ENCODE assay signal across 8 cellular contexts in the genomic region with DNA sequence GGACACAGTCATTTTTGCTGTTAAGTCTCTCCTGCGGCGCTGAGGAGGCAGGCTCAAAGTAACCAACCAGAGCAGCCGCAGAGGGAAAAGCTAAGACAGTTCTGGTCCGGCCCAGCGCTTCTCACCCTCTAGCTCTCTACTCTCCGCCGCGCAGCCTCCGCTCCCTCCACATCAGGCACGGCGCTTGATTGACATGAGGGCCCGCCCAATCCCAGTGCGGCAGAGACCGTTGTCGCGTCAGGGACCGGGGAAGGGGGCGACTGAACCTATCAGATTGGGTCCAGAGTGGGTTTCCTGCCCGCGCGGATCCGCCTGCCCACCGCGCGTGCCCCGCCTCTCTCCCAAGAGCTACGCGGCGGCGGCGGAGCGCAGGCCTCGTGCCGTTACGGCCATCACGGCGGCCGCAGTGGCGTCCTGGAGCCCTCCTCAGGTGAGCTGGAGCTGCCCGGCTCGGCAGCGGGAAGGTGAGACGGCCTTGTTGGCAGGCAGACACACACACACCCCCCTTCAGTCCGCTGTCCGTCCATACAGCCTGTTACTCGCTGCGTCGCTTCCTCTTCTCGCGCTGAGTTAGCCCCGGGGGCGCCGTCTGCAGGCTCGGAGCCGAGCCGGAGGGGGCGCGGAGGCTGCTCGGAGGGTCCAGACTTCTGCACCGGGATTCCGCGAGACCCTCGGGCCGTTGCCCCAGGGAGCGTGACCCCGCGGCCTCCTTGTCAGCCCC. TPM values are rescaled to one million over a fixed set of nuclear protein-coding genes. Genes with fewer than 3 reads are reported as not detected.
DNase-seq lines count a peak whose midpoint lies in the region; ATAC-seq and TF ChIP-seq lines count a peak whose summit lies in the region.

NCK1 (plus strand) TSS at position 319 of the 721 bp plus-strand sequence. CDS start 65,794 bp downstream, outside the sequence.

- peak within 1 kb of the TSS; percentile 92 for H3K27ac ChIP-seq in cardiac muscle cell
- peak within 1 kb of the TSS; percentile 94 for H3K27ac ChIP-seq in trophoblast cell (ENCODE audit: low read depth, low read length)
- H3K27ac ChIP-seq in transverse colon: peak within 1 kb of the TSS; percentile 88 to 99 (median 95)

- peak within 1 kb of the TSS; percentile 94 for H3K9ac ChIP-seq in adipocyte (ENCODE audit: low read length)
- H3K9ac ChIP-seq in trophoblast cell (ENCODE audit: low read length): peak within 1 kb of the TSS; percentile 85

- no peaks in the 10 kb centered on the region for H3K36me3 ChIP-seq in adipocyte (ENCODE audit: control insufficient read depth, insufficient read depth, low read length, severe bottlenecking)
- no peaks in the 10 kb centered on the region for H3K36me3 ChIP-seq in cardiac muscle cell
- H3K36me3 ChIP-seq in trophoblast cell (ENCODE audit: control insufficient read depth in 1 of 2, insufficient read depth in 2 of 2, low read length in 2 of 2): peaks cover 0 to 2% of the 10 kb centered on the region in 2 experiments
- no peaks in the 10 kb centered on the region for H3K36me3 ChIP-seq in transverse colon

- no CpG with 5 or more reads among the region's 67 CpGs for WGBS in trophoblast cell (ENCODE audit: extremely low coverage, insufficient coverage, insufficient read length)
- WGBS in transverse colon (ENCODE audit: low coverage in 1 of 2), 2 donors: 0% methylated on average over 24 of the region's 67 CpGs; no CpG with 5 or more reads in 1 of the 2 donors

- H3K14ac ChIP-seq in trophoblast cell (ENCODE audit: low read length): peak within 1 kb of the TSS; percentile 57

- peak; percentile 98 for ATAC-seq in HG02798 (IDR thresholded peaks at IDR 0.05; ENCODE audit: poor library complexity, unreplicated experiment)

- no peak within 1 kb of the TSS for H2BK12ac ChIP-seq in trophoblast cell (ENCODE audit: low read length)

- H2BK120ac ChIP-seq in trophoblast cell (ENCODE audit: insufficient read depth, low read length, poor library complexity): peak within 1 kb of the TSS; percentile 12

- peak within 1 kb of the TSS; percentile 82 for H3K4me2 ChIP-seq in trophoblast cell (ENCODE audit: low read length)

- H3K23ac ChIP-seq in trophoblast cell (ENCODE audit: low read length): no peak within 1 kb of the TSS

- TF ChIP-seq EP300 in transverse colon (IDR thresholded peaks at IDR 0.05; ENCODE audit: low read depth): no peak

- TF ChIP-seq CTCF in GM12875 (IDR thresholded peaks at IDR 0.05; ENCODE audit: borderline replicate concordance, insufficient read depth, low read depth, low read length) (0 out of 2 replicates have a peak, but pooled peaks have one; percentile 21), cardiac muscle cell (IDR thresholded peaks at IDR 0.05; ENCODE audit: low read depth, low read length) (peak; percentile 32), transverse colon (IDR thresholded peaks at IDR 0.05) (peak in 1 of 5 experiments; percentile 21)

- H3K4me1 ChIP-seq in adipocyte (ENCODE audit: control insufficient read depth, insufficient read depth, low read length) (peaks cover 16% of the 10 kb centered on the region), cardiac muscle cell (ENCODE audit: low read depth) (no peaks in the 10 kb centered on the region), trophoblast cell (ENCODE audit: control insufficient read depth in 1 of 2, insufficient read depth in 2 of 2, low read length in 2 of 2) (no peaks in the 10 kb centered on the region), transverse colon (peaks cover 11 to 20% (median 18%) of the 10 kb centered on the region in 4 donors)

- H3K4ac ChIP-seq in trophoblast cell (ENCODE audit: low read depth, low read length): peak within 1 kb of the TSS; percentile 1

- H3K9me3 ChIP-seq in adipocyte (ENCODE audit: control insufficient read depth, low read length): no peaks in the 10 kb centered on the region
- H3K9me3 ChIP-seq in cardiac muscle cell (ENCODE audit: low read depth): no peaks in the 10 kb centered on the region
- H3K9me3 ChIP-seq in trophoblast cell (ENCODE audit: insufficient read depth, low read depth, low read length): no peaks in the 10 kb centered on the region
- H3K9me3 ChIP-seq in transverse colon: no peaks in the 10 kb centered on the region

- peak within 1 kb of the TSS; percentile 3 for H4K12ac ChIP-seq in trophoblast cell (ENCODE audit: low read depth, low read length)

- peak; percentile 91 for TF ChIP-seq POLR2A in transverse colon (IDR thresholded peaks at IDR 0.05)

- H2BK5ac ChIP-seq in trophoblast cell (ENCODE audit: low read depth, low read length, poor library complexity): peak within 1 kb of the TSS; percentile 16

- peak; percentile 99 for DNase-seq in NCI-H1436 (lab: John Stamatoyannopoulos, UW)
- DNase-seq in T follicular helper cell (ENCODE audit: low read depth): peak; percentile 99
- DNase-seq in adipocyte (ENCODE audit: low read depth): peak; percentile 99
- peak; percentile 99 for DNase-seq in cardiac muscle cell (ENCODE audit: low read depth in 1 of 2, low spot score in 1 of 2)
- DNase-seq in trophoblast cell: peak; percentile 99
- DNase-seq in transverse colon: peak; percentile 99

- intact Hi-C loops in transverse colon (cut with DNase I; ENCODE audit: low total_unique reads): no loop called here

- no peaks in the 10 kb centered on the region for H3K27me3 ChIP-seq in adipocyte (replicated peaks; ENCODE audit: control insufficient read depth, insufficient read depth, low read length)
- H3K27me3 ChIP-seq in cardiac muscle cell: no peaks in the 10 kb centered on the region
- no peaks in the 10 kb centered on the region for H3K27me3 ChIP-seq in trophoblast cell (ENCODE audit: insufficient read depth, low read length)
- H3K27me3 ChIP-seq in transverse colon: no peaks in the 10 kb centered on the region

- peaks cover 8% of the 10 kb centered on the region for H3K79me1 ChIP-seq in trophoblast cell (ENCODE audit: low read length)

- H3K4me3 ChIP-seq in GM12875 (ENCODE audit: low read depth, low read length) (peak within 1 kb of the TSS; percentile 90), adipocyte (ENCODE audit: low read length) (peak within 1 kb of the TSS; percentile 90), cardiac muscle cell (peak within 1 kb of the TSS; percentile 88), trophoblast cell (ENCODE audit: low read depth, low read length) (peak within 1 kb of the TSS; percentile 97), transverse colon (peak within 1 kb of the TSS; percentile 64 to 98 (median 68))

- peak within 1 kb of the TSS; percentile 48 for H2AFZ ChIP-seq in trophoblast cell (ENCODE audit: insufficient read depth, low read length, poor library complexity)

- peak within 1 kb of the TSS; percentile 27 for H3K18ac ChIP-seq in trophoblast cell (ENCODE audit: low read length)

- no peak within 1 kb of the TSS for H2AK5ac ChIP-seq in trophoblast cell (ENCODE audit: low read length)

- H4K8ac ChIP-seq in trophoblast cell (ENCODE audit: low read depth, low read length): peak within 1 kb of the TSS; percentile 59

- peak within 1 kb of the TSS; percentile 68 for H4K91ac ChIP-seq in trophoblast cell (ENCODE audit: low read depth, low read length)

- peaks cover 7% of the 10 kb centered on the region for H3K79me2 ChIP-seq in trophoblast cell (ENCODE audit: control insufficient read depth, insufficient read depth, low read length, poor library complexity)

- in situ Hi-C loops in transverse colon (cut with MboI; ENCODE audit: low pct_ligation_motif_present in 1 of 4, low pct_unique_long_range_greater_than_20kb in 1 of 4, low sequenced_read_pairs in 3 of 4): loop anchor here in 1 of 4 donors (25.0 kb wide), 1 partner anchor 125 kb away; no protein-coding TSS in a partner anchor

RNA-seq across cellular contexts. Expression of gene NCK1, which starts in this region (rescaled TPM):
- 22.6 and 30.3 TPM in 2 replicates for total RNA-seq in cardiac muscle cell
- polyA plus RNA-seq in cardiac muscle cell: 24.6 and 28.6 TPM in 2 replicates
- polyA plus RNA-seq in trophoblast cell (2013): 28.2 and 29.0 TPM in 2 replicates
- 10 to 100 TPM in 3 of 4 donors, under 1 TPM in 1; 0.80 to 71.4 (median 45.2) TPM for total RNA-seq in transverse colon

Comparison
In these comparisons a context has a peak if more than half of its experiments do, and no peak if none do; other contexts are left out.
1. Peak in every context shown above with its lines: DNase-seq, ATAC-seq, H3K4me3 ChIP-seq and H3K27ac ChIP-seq.